ENCODE assay signal across 19 cellular contexts in the genomic region with DNA sequence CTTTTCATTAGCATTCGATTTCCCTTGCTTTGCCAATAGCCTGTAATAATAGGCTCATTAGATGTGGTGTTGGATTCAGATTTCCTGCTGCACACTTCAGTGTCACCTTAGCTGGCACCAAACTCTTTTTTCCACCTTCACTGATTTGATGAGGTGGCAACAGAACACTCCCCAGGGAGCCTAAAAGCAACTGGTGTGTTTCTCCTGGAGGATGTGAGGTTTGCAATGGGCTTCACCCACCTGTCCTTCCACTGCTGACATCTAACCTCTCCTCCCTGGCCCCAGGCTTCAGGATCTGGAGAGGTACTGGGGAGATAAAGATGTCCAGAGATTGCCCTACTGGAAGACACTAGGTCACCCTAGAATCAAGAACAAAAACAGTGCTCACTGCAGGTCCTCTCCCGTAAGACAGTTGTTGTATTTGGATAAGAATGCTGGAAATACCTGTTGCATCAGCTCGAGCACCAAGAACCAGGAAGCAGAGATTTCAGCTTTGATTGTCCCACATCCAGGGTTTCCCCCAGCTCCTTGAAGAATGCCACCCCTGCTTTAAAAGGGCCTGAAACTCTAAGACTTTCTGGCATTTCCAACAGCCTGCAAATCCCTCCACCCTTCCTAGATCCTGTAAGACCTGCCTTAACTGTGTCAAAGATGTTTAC.
DNase-seq lines count a peak whose midpoint lies in the region; ATAC-seq and TF ChIP-seq lines count a peak whose summit lies in the region.
"Had no signal": no experiment of that assay in that cellular context is flagged by ENCODE, and none has a peak within 500 bp of the region (broad histone marks: within the 10 kb centered on the region; RNA-seq: fewer than 3 reads in every experiment).

No MANE protein-coding gene starts in this region.

- H4K20me1 ChIP-seq in SK-N-SH (ENCODE audit: insufficient read depth) = no peaks in the 10 kb centered on the region

- peak overlapping the region; percentile 16 for H3K4me3 Mint-ChIP-seq in glutamatergic neuron (ENCODE audit: unreplicated experiment)
- H3K4me3 Mint-ChIP-seq: activated naive CD8-positive, alpha-beta T cell; activated T-cell treated with anti-CD3 and anti-CD28 coated beads, Interleukin-2, amount 50 U/mL, for 4 hours; effector memory CD8-positive, alpha-beta T cell; stimulated activated naive CD8-positive, alpha-beta T cell treated with anti-CD3 and anti-CD28 coated beads, Interleukin-15, amount 100 ng/mL, for 72 hours had no signal

- H3K27me3 Mint-ChIP-seq in glutamatergic neuron (ENCODE audit: unreplicated experiment) = no peaks in the 10 kb centered on the region
- H3K27me3 Mint-ChIP-seq: activated naive CD8-positive, alpha-beta T cell; effector memory CD8-positive, alpha-beta T cell; stimulated activated naive CD8-positive, alpha-beta T cell treated with anti-CD3 and anti-CD28 coated beads, Interleukin-15, amount 100 ng/mL, for 72 hours had no signal

- H3K36me3 ChIP-seq in SK-N-SH (replicated peaks in 1 of 2; ENCODE audit: control insufficient read depth in 1 of 2, insufficient read depth in 2 of 2, low read length in 1 of 2) (no peaks in the 10 kb centered on the region), stomach (no peaks in the 10 kb centered on the region), transverse colon (no peaks in the 10 kb centered on the region)
- H3K36me3 ChIP-seq: esophagus squamous epithelium, gastroesophageal sphincter had no signal

- intact Hi-C loops in stomach (cut with DNase I; ENCODE audit: low total_unique reads) (no loop called here), transverse colon (cut with DNase I; ENCODE audit: low total_unique reads) (no loop called here)

- no peak for TF ChIP-seq RAD21 in SK-N-SH (IDR thresholded peaks at IDR 0.05; ENCODE audit: low read length)

- H3K4me1 ChIP-seq in SK-N-SH (ENCODE audit: control insufficient read depth in 1 of 2, insufficient read depth in 2 of 2, low read depth in 1 of 2, low read length in 1 of 2) = peaks cover 2 to 10% of the 10 kb centered on the region in 2 experiments; a peak in 2 of 4 replicates
- peaks cover 0 to 10% (median 0%) of the 10 kb centered on the region in 4 donors for H3K4me1 ChIP-seq in stomach
- H3K4me1 ChIP-seq in transverse colon = no peaks in the 10 kb centered on the region

- H3K4me3 ChIP-seq in SK-N-SH (ENCODE audit: low read depth in 2 of 2, low read length in 1 of 2) = no peak overlapping the region
- H3K4me3 ChIP-seq in stomach = no peak overlapping the region
- H3K4me3 ChIP-seq in transverse colon = no peak overlapping the region
- H3K4me3 ChIP-seq: esophagus squamous epithelium, gastroesophageal sphincter had no signal

- TF ChIP-seq POLR2A in stomach (IDR thresholded peaks at IDR 0.05) = no peak
- TF ChIP-seq POLR2A in transverse colon (IDR thresholded peaks at IDR 0.05) = no peak

- H3K27me3 ChIP-seq in SK-N-SH (ENCODE audit: insufficient read depth) (no peaks in the 10 kb centered on the region), stomach (no peaks in the 10 kb centered on the region), transverse colon (no peaks in the 10 kb centered on the region)
- H3K27me3 ChIP-seq: esophagus squamous epithelium, gastroesophageal sphincter had no signal

- CTCF ChIA-PET in SK-N-SH (lab: Yijun Ruan, JAX) = interaction anchor here (2.7 kb wide), 1 partner anchor 17 kb away, joined by 13 read pairs; no protein-coding TSS in a partner anchor

- DNase-seq in SK-N-SH (no peak), NCI-H69 (lab: John Stamatoyannopoulos, UW) (peak; percentile 89), glutamatergic neuron (no peak), stomach (no peak), GOT3 (lab: John Stamatoyannopoulos, UW) (no peak), NCI-H2227 (lab: John Stamatoyannopoulos, UW; ENCODE audit: unreplicated experiment) (no peak), transverse colon (no peak)
- DNase-seq: activated CD4-positive, CD25-positive, alpha-beta regulatory T cell treated with anti-CD3 and anti-CD28 coated beads, Interleukin-2, amount 50 U/mL, for 72 hours; activated T-cell treated with anti-CD3 and anti-CD28 coated beads, Interleukin-2, amount 50 U/mL, for 4 hours; effector memory CD8-positive, alpha-beta T cell; esophagus squamous epithelium; NCI-H226; nucleus accumbens; OCI-M1; Right ventricle myocardium superior; stimulated activated naive CD8-positive, alpha-beta T cell treated with anti-CD3 and anti-CD28 coated beads, Interleukin-15, amount 100 ng/mL, for 72 hours had no signal

- TF ChIP-seq EP300 in SK-N-SH (IDR thresholded peaks at IDR 0.05; ENCODE audit: borderline replicate concordance in 1 of 2, low read depth in 1 of 2, low read length in 1 of 2) (no peak), stomach (IDR thresholded peaks at IDR 0.05) (no peak), transverse colon (IDR thresholded peaks at IDR 0.05; ENCODE audit: low read depth) (no peak)

- no peaks in the 10 kb centered on the region for H3K36me3 Mint-ChIP-seq in glutamatergic neuron (ENCODE audit: unreplicated experiment)

- TF ChIP-seq CTCF in SK-N-SH (IDR thresholded peaks at IDR 0.05) (no peak), glutamatergic neuron (IDR thresholded peaks at IDR 0.05; ENCODE audit: partially characterized antibody, unreplicated experiment) (no peak), stomach (IDR thresholded peaks at IDR 0.05) (no peak), transverse colon (IDR thresholded peaks at IDR 0.05) (no peak)

- H3K9ac ChIP-seq in SK-N-SH = no peak overlapping the region

- H3K4me2 ChIP-seq in SK-N-SH = no peak overlapping the region

- H3K4me1 Mint-ChIP-seq in glutamatergic neuron (ENCODE audit: low read depth, unreplicated experiment) = peaks cover 33% of the 10 kb centered on the region

- H3K9me3 ChIP-seq in SK-N-SH = no peaks in the 10 kb centered on the region
- no peaks in the 10 kb centered on the region for H3K9me3 ChIP-seq in stomach
- H3K9me3 ChIP-seq in transverse colon = no peaks in the 10 kb centered on the region
- H3K9me3 ChIP-seq: esophagus squamous epithelium, gastroesophageal sphincter had no signal

- in situ Hi-C loops in transverse colon (cut with MboI; ENCODE audit: low pct_ligation_motif_present in 1 of 4, low pct_unique_long_range_greater_than_20kb in 1 of 4, low sequenced_read_pairs in 3 of 4) = no loop called here

- H3K9me3 Mint-ChIP-seq in glutamatergic neuron (ENCODE audit: unreplicated experiment) = no peaks in the 10 kb centered on the region
- H3K9me3 Mint-ChIP-seq: effector memory CD8-positive, alpha-beta T cell had no signal

- H3K79me2 ChIP-seq in SK-N-SH (ENCODE audit: insufficient read depth) = no peaks in the 10 kb centered on the region

- H3K27ac Mint-ChIP-seq in glutamatergic neuron (ENCODE audit: unreplicated experiment) = peak overlapping the region; percentile 74
- H3K27ac Mint-ChIP-seq: activated naive CD8-positive, alpha-beta T cell; stimulated activated naive CD8-positive, alpha-beta T cell treated with anti-CD3 and anti-CD28 coated beads, Interleukin-15, amount 100 ng/mL, for 72 hours had no signal

- peak; percentile 37 for ATAC-seq in SK-N-SH treated with all-trans-retinoic acid at 6 μM for 48 hours
- ATAC-seq: activated T-cell treated with anti-CD3 and anti-CD28 coated beads, Interleukin-2, amount 50 U/mL, for 4 hours; effector memory CD8-positive, alpha-beta T cell; stimulated activated naive CD8-positive, alpha-beta T cell treated with anti-CD3 and anti-CD28 coated beads, Interleukin-15, amount 100 ng/mL, for 72 hours had no signal

- peaks cover 4% of the 10 kb centered on the region for H3F3A ChIP-seq in SK-N-SH (replicated peaks; ENCODE audit: insufficient read depth)

- POLR2A ChIA-PET in SK-N-SH (lab: Yijun Ruan, JAX) = no interaction called here

- H3K9me2 ChIP-seq in SK-N-SH = no peaks in the 10 kb centered on the region

- no peak overlapping the region for H2AFZ ChIP-seq in SK-N-SH (ENCODE audit: low read depth)

- 56% methylated on average over 3 of the region's 3 CpGs for WGBS in SK-N-SH (ENCODE audit: low lambda C conversion rate)
- 60 to 81% (median 69%) methylated on average over 3 of the region's 3 CpGs for WGBS in stomach, 5 donors
- 50 to 86% methylated on average over 2 to 3 of the region's 3 CpGs for WGBS in transverse colon (ENCODE audit: low coverage in 1 of 2), 2 donors

- H3K27ac ChIP-seq in SK-N-SH (ENCODE audit: low read depth in 2 of 2, low read length in 1 of 2) (no peak overlapping the region), stomach (peak overlapping the region in 3 of 5 donors; percentile 32 to 54 (median 48)), transverse colon (no peak overlapping the region)
- H3K27ac ChIP-seq: gastroesophageal sphincter had no signal

TF ChIP-seq in SK-N-SH treated with all-trans-retinoic acid at 6 μM for 48 hours, 23 proteins besides CTCF, POLR2A, EP300 and RAD21 (continues in another document):
- TF ChIP-seq SNAI2 (CRISPR knock-in tag; IDR thresholded peaks at IDR 0.05) (no peak), TOX (CRISPR knock-in tag; IDR thresholded peaks at IDR 0.05; ENCODE audit: borderline replicate concordance) (no peak), TCF4 (CRISPR knock-in tag; IDR thresholded peaks at IDR 0.05; ENCODE audit: borderline replicate concordance) (no peak), ESRRG (CRISPR knock-in tag; IDR thresholded peaks at IDR 0.05) (no peak), ZNF70 (CRISPR knock-in tag; IDR thresholded peaks at IDR 0.05) (no peak)

TF ChIP-seq in SK-N-SH, 30 proteins besides CTCF, POLR2A, EP300 and RAD21:
- TF ChIP-seq, protein P1, sequence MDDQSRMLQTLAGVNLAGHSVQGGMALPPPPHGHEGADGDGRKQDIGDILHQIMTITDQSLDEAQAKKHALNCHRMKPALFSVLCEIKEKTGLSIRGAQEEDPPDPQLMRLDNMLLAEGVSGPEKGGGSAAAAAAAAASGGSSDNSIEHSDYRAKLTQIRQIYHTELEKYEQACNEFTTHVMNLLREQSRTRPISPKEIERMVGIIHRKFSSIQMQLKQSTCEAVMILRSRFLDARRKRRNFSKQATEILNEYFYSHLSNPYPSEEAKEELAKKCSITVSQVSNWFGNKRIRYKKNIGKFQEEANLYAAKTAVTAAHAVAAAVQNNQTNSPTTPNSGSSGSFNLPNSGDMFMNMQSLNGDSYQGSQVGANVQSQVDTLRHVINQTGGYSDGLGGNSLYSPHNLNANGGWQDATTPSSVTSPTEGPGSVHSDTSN (IDR thresholded peaks at IDR 0.05) = no peak
- no peak for TF ChIP-seq CHD2 (IDR thresholded peaks at IDR 0.05; ENCODE audit: low read length, partially characterized antibody)

Comparison
In these comparisons a context has a peak if more than half of its experiments do, and no peak if none do; other contexts are left out.
1. H3K27ac ChIP-seq: peak in stomach (3 of 5); none in SK-N-SH (0 of 2) and transverse colon (0 of 4).